ENCODE assay signal across 1 cellular context in genomic region chr1:221806236-221806635, GRCh38.
TF ChIP-seq lines count a peak whose summit lies in the region.

No MANE protein-coding gene starts in this region.

TF ChIP-seq in GM23338, 12 proteins besides CTCF, POLR2A, EP300 and RAD21 (continued from another document):
- TF ChIP-seq ETS1 (IDR thresholded peaks at IDR 0.05) (no peak), REST (IDR thresholded peaks at IDR 0.05; ENCODE audit: unreplicated experiment) (no peak)
